10 cellular contexts compared by ENCODE assay signal in the genomic region with DNA sequence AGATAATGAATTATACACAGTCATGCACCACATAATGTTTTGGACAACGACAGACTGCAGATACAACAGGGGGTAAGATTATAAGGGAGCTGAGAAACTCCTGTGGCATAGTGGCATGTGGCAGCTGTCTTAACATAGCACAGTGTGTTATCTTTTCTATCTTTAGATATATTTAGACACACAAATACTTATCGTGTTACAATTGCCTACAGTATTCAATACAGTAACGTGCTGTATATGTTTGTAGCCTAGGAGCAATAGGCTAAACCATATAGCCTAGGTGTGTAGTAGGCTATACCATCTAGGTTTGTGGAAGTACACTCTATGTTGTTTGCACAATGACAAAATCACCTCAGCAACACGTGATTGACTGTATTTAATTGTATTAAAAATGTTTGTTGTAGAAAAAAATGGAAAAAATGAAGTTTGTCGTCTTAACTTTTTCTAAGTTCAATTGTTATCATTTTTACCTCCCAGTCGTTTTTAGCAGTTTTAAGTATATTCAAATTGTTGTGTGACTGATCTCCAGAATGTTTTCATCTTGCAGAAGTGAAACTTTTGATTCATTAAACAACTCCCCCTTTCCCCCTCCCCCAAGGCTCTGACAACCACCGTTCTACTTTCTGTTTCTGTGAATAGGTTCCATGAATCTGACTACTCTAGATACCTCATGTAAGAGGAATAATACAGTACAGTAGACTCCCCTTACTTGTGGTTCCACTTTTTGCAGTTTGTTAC.
DNase-seq lines count a peak whose midpoint lies in the region; ATAC-seq and TF ChIP-seq lines count a peak whose summit lies in the region.
"Had no signal": no experiment of that assay in that cellular context is flagged by ENCODE, and none has a peak within 500 bp of the region (broad histone marks: within the 10 kb centered on the region; RNA-seq: fewer than 3 reads in every experiment).

No MANE protein-coding gene starts in this region.

- no peaks in the 10 kb centered on the region for H3K36me3 Mint-ChIP-seq in CD8-positive, alpha-beta T cell
- H3K36me3 Mint-ChIP-seq in activated T-helper 1 cell treated with anti-CD3 and anti-CD28 coated beads, Interleukin-12 subunit alpha, Interleukin-12 subunit beta, Interleukin-2, Interleukin-4 antibody, amounts not matched to agents 30 ng/mL and 10 ng/mL and 1 ng/mL, durations not matched to agents 14 hours and 24 hours and 36 hours (ENCODE audit: low read depth), result peaks cover 9% of the 10 kb centered on the region

- H3K27ac ChIP-seq in CD8-positive, alpha-beta T cell (ENCODE audit: low read depth, low read length), result no peak overlapping the region
- H3K27ac ChIP-seq in MM.1S (ENCODE audit: low read length), result peak overlapping the region; percentile 70
- H3K27ac ChIP-seq: adrenal gland, neutrophil had no signal

- CTCF ChIA-PET in CD8-positive, alpha-beta T cell (lab: Charles Lee), result no interaction called here

- H3K36me3 ChIP-seq in CD8-positive, alpha-beta T cell (ENCODE audit: insufficient read depth, low read length), result no peaks in the 10 kb centered on the region
- H3K36me3 ChIP-seq in MM.1S (replicated peaks; ENCODE audit: insufficient read depth, low read length), result no peaks in the 10 kb centered on the region
- H3K36me3 ChIP-seq: adrenal gland, neutrophil had no signal

- H4K20me1 ChIP-seq in MM.1S (ENCODE audit: insufficient read depth, low read length), result no peaks in the 10 kb centered on the region

- peaks cover 32% of the 10 kb centered on the region for H3K4me1 Mint-ChIP-seq in CD8-positive, alpha-beta T cell (ENCODE audit: low read depth)
- H3K4me1 Mint-ChIP-seq in activated T-helper 1 cell treated with anti-CD3 and anti-CD28 coated beads, Interleukin-12 subunit alpha, Interleukin-12 subunit beta, Interleukin-2, Interleukin-4 antibody, amounts not matched to agents 30 ng/mL and 10 ng/mL and 1 ng/mL, durations not matched to agents 14 hours and 24 hours and 36 hours (ENCODE audit: low read depth), result peaks cover 55% of the 10 kb centered on the region

- peak overlapping the region; percentile 69 for H3K4me3 Mint-ChIP-seq in CD8-positive, alpha-beta T cell
- H3K4me3 Mint-ChIP-seq in activated T-helper 1 cell treated with anti-CD3 and anti-CD28 coated beads, Interleukin-12 subunit alpha, Interleukin-12 subunit beta, Interleukin-2, Interleukin-4 antibody, amounts not matched to agents 30 ng/mL and 10 ng/mL and 1 ng/mL, durations not matched to agents 14 hours and 24 hours and 36 hours, result peak overlapping the region; percentile 22

- H3K9me2 ChIP-seq in MM.1S (replicated peaks; ENCODE audit: insufficient read depth, low read length), result no peaks in the 10 kb centered on the region

- peak; percentile 75 for ATAC-seq in CD8-positive, alpha-beta T cell
- ATAC-seq in GM21447 (IDR thresholded peaks at IDR 0.05; ENCODE audit: unreplicated experiment), result peak; percentile 84

- H3K4me3 ChIP-seq in CD8-positive, alpha-beta T cell (ENCODE audit: low read depth, low read length), result no peak overlapping the region
- peak overlapping the region; percentile 46 for H3K4me3 ChIP-seq in MM.1S (ENCODE audit: low read length)

- H3F3A ChIP-seq in MM.1S (ENCODE audit: insufficient read depth, low read length), result peaks cover 44% of the 10 kb centered on the region

- POLR2A ChIA-PET in CD8-positive, alpha-beta T cell (lab: Charles Lee), result no interaction called here

- TF ChIP-seq CTCF in CD8-positive, alpha-beta T cell (IDR thresholded peaks at IDR 0.05), result no peak
- no peak for TF ChIP-seq CTCF in MM.1S (IDR thresholded peaks at IDR 0.05; ENCODE audit: low read length)

- H3K9me3 ChIP-seq in CD8-positive, alpha-beta T cell (ENCODE audit: low read length), result no peaks in the 10 kb centered on the region
- H3K9me3 ChIP-seq in MM.1S (replicated peaks; ENCODE audit: insufficient read depth, low read length), result no peaks in the 10 kb centered on the region
- H3K9me3 ChIP-seq: adrenal gland, neutrophil had no signal

- peak overlapping the region; percentile 35; the same call in 1 of the 2 replicates for H3K9ac ChIP-seq in MM.1S (ENCODE audit: low read length)

- no peaks in the 10 kb centered on the region for H3K27me3 Mint-ChIP-seq in CD8-positive, alpha-beta T cell (ENCODE audit: low read depth)
- H3K27me3 Mint-ChIP-seq in activated T-helper 1 cell treated with anti-CD3 and anti-CD28 coated beads, Interleukin-12 subunit alpha, Interleukin-12 subunit beta, Interleukin-2, Interleukin-4 antibody, amounts not matched to agents 30 ng/mL and 10 ng/mL and 1 ng/mL, durations not matched to agents 14 hours and 24 hours and 36 hours (ENCODE audit: insufficient read depth), result no peaks in the 10 kb centered on the region

- H3K79me2 ChIP-seq in MM.1S (ENCODE audit: low read length), result no peaks in the 10 kb centered on the region

- peak in 3 of 7 experiments; percentile 3 to 37 (median 34) for DNase-seq in CD8-positive, alpha-beta T cell
- DNase-seq in MM.1S (peak; percentile 95), anterior cingulate cortex (lab: John Stamatoyannopoulos, UW) (no peak), LoVo (ENCODE audit: low spot score) (no peak), NCI-H524 (lab: John Stamatoyannopoulos, UW) (no peak)
- DNase-seq in activated T-helper 1 cell treated with anti-CD3 and anti-CD28 coated beads, Interleukin-12 subunit alpha, Interleukin-12 subunit beta, Interleukin-2, Interleukin-4 antibody, amounts not matched to agents 30 ng/mL and 10 ng/mL and 1 ng/mL, durations not matched to agents 14 hours and 24 hours and 36 hours (ENCODE audit: low spot score), result peak; percentile 61
- DNase-seq in stimulated activated CD8-positive, alpha-beta memory T cell treated with anti-CD3 and anti-CD28 coated beads, Interleukin-2, amount 100 ng/mL, for 48 hours (ENCODE audit: low read depth in 2 of 2), result peak; percentile 15 to 48

- H2AFZ ChIP-seq in MM.1S (ENCODE audit: low read length), result peak overlapping the region; percentile 55

- peak overlapping the region; percentile 73 for H3K27ac Mint-ChIP-seq in CD8-positive, alpha-beta T cell
- H3K27ac Mint-ChIP-seq in activated T-helper 1 cell treated with anti-CD3 and anti-CD28 coated beads, Interleukin-12 subunit alpha, Interleukin-12 subunit beta, Interleukin-2, Interleukin-4 antibody, amounts not matched to agents 30 ng/mL and 10 ng/mL and 1 ng/mL, durations not matched to agents 14 hours and 24 hours and 36 hours, result peak overlapping the region; percentile 78

- H3K27me3 ChIP-seq in CD8-positive, alpha-beta T cell (ENCODE audit: insufficient read depth, low read length), result no peaks in the 10 kb centered on the region
- no peaks in the 10 kb centered on the region for H3K27me3 ChIP-seq in MM.1S (replicated peaks; ENCODE audit: insufficient read depth, low read length)
- H3K27me3 ChIP-seq: adrenal gland, neutrophil had no signal

- H3K4me1 ChIP-seq in CD8-positive, alpha-beta T cell (ENCODE audit: insufficient read depth, low read length), result no peaks in the 10 kb centered on the region
- H3K4me1 ChIP-seq in MM.1S (ENCODE audit: low read length), result peaks cover 40% of the 10 kb centered on the region
- H3K4me1 ChIP-seq: adrenal gland had no signal

- intact Hi-C loops in CD8-positive, alpha-beta T cell (cut with DNase I, micrococcal nuclease), result loop anchor here in 1 of 2 experiments (5.0 kb wide), 1 partner anchor 125 kb away; no protein-coding TSS in a partner anchor
- intact Hi-C loops in activated T-helper 1 cell treated with anti-CD3 and anti-CD28 coated beads, Interleukin-12 subunit alpha, Interleukin-12 subunit beta, Interleukin-2, Interleukin-4 antibody, amounts not matched to agents 30 ng/mL and 10 ng/mL and 1 ng/mL, durations not matched to agents 14 hours and 24 hours and 36 hours (cut with micrococcal nuclease), result loop anchor here (1.0 to 10.0 kb wide), 12 partner anchors 32 to 1020 kb away; a partner anchor contains a TSS

- H3K9me3 Mint-ChIP-seq in CD8-positive, alpha-beta T cell, result no peaks in the 10 kb centered on the region
- H3K9me3 Mint-ChIP-seq in activated T-helper 1 cell treated with anti-CD3 and anti-CD28 coated beads, Interleukin-12 subunit alpha, Interleukin-12 subunit beta, Interleukin-2, Interleukin-4 antibody, amounts not matched to agents 30 ng/mL and 10 ng/mL and 1 ng/mL, durations not matched to agents 14 hours and 24 hours and 36 hours, result peaks cover 10% of the 10 kb centered on the region

- peak overlapping the region; percentile 85 for H3K4me2 ChIP-seq in MM.1S (ENCODE audit: low read depth, low read length)

Comparison
In these comparisons a context has a peak if more than half of its experiments do, and no peak if none do; other contexts are left out.
1. DNase-seq: peak in MM.1S (single experiment), activated T-helper 1 cell treated with anti-CD3 and anti-CD28 coated beads, Interleukin-12 subunit alpha, Interleukin-12 subunit beta, Interleukin-2, Interleukin-4 antibody, amounts not matched to agents 30 ng/mL and 10 ng/mL and 1 ng/mL, durations not matched to agents 14 hours and 24 hours and 36 hours (single experiment) and stimulated activated CD8-positive, alpha-beta memory T cell treated with anti-CD3 and anti-CD28 coated beads, Interleukin-2, amount 100 ng/mL, for 48 hours (2 of 2); none in anterior cingulate cortex (0 of 58), LoVo (single experiment) and NCI-H524 (0 of 2).